In the genomic region with DNA sequence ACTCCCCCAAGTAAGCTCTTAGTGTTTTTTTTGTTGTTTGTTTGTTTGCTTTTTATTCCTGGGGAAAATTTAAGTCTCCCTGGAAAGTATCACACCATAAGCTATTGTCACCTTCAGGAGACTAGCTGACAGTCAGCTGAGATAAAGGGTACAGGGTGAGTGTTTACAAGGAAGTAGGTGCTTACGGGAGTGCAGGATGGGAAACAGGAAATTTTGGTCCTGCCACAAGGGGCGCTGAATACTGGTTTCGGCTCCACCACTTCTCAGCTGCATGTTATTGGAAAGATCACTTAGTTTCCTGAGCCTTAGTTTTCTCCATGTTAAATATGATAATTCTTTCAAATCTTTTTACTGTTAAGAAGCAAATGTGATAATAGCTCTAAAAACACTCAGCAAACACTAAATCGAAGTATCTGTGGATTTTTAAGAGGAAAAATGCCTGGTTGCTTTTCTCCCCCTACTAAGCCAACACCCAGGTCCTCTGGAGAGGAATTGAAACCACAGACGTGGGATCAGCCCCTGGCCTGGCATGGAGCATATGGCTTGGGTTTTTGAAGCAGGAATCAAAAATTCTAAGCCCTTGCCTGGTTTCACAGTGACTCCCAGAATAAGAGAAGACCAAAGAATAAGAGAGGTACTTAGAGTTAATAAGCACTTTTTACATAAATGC, we compare ENCODE assay signal across 8 cellular contexts.
A peak's percentile ranks its signal among the peaks of the same experiment; 100 is the strongest.
DNase-seq lines count a peak whose midpoint lies in the region; ATAC-seq and TF ChIP-seq lines count a peak whose summit lies in the region.

No MANE protein-coding gene starts in this region.

- 0 out of 2 replicates have a peak overlapping the region, but pooled peaks have one; percentile 8 for H3K4me2 ChIP-seq in IMR-90 (ENCODE audit: low read depth, low read length)

- H3K18ac ChIP-seq in IMR-90 (ENCODE audit: low read depth, low read length), result no peak overlapping the region

- POLR2A ChIA-PET in IMR-90 (lab: Charles Lee; ENCODE audit: unreplicated experiment) (no interaction called here), Panc1 (lab: Charles Lee) (no interaction called here)

- no peak overlapping the region for H4K8ac ChIP-seq in IMR-90 (ENCODE audit: low read depth in 2 of 2, low read length in 2 of 2)

- H2AFZ ChIP-seq in IMR-90 (replicated peaks; ENCODE audit: low read length, poor library complexity), result no peak overlapping the region

- BruUV-seq in IMR-90 (replicated peaks; lab: Mats Ljungman, UMichigan) (no TSS peak), Panc1 (replicated peaks; lab: Mats Ljungman, UMichigan) (no TSS peak)

- TF ChIP-seq RAD21 in IMR-90 (IDR thresholded peaks at IDR 0.05; ENCODE audit: low read length), result peak; percentile 49

- in situ Hi-C loops in IMR-90 (cut with MboI; ENCODE audit: low sequenced_read_pairs), result no loop called here
- in situ Hi-C loops in Panc1 (cut with HindIII; ENCODE audit: low pct_unique_long_range_greater_than_20kb, low sequenced_read_pairs), result no loop called here

- no peaks in the 10 kb centered on the region for H4K20me1 ChIP-seq in IMR-90 (ENCODE audit: insufficient read depth, low read length)

- intact Hi-C loops in IMR-90 (cut with micrococcal nuclease) (no loop called here), Panc1 (cut with micrococcal nuclease; ENCODE audit: unreplicated experiment) (no loop called here)

- no peak overlapping the region for H3K14ac ChIP-seq in IMR-90 (replicated peaks; ENCODE audit: low read depth, low read length)

- H3K27ac ChIP-seq in IMR-90 (ENCODE audit: insufficient read depth, low read length), result no peak overlapping the region
- no peak overlapping the region for H3K27ac ChIP-seq in Panc1 (ENCODE audit: low read length)

- WGBS in IMR-90 (ENCODE audit: extremely low coverage in 2 of 2, insufficient read length in 1 of 2), 2 experiments, result no CpG with 5 or more reads among the region's 5 CpGs

- peak; percentile 72 for ATAC-seq in IMR-90 (ENCODE audit: low read depth)
- peak; percentile 68; the same call in 1 of the 2 replicates for ATAC-seq in Panc1
- ATAC-seq in GM21717 (IDR thresholded peaks at IDR 0.05; ENCODE audit: unreplicated experiment), result no peak
- no peak for ATAC-seq in GM19395 (IDR thresholded peaks at IDR 0.05; ENCODE audit: unreplicated experiment)

- no peaks in the 10 kb centered on the region; the same call in 1 of the 2 replicates for H3K27me3 ChIP-seq in IMR-90 (ENCODE audit: control insufficient read depth, insufficient read depth, low read length)
- H3K27me3 ChIP-seq in Panc1 (ENCODE audit: control insufficient read depth, insufficient read depth, low read length), result no peaks in the 10 kb centered on the region

- H3K9me3 ChIP-seq in IMR-90 (ENCODE audit: control insufficient read depth, insufficient read depth, low read length), result no peaks in the 10 kb centered on the region
- H3K9me3 ChIP-seq in Panc1 (ENCODE audit: control insufficient read depth, insufficient read depth, low read depth, low read length), result no peaks in the 10 kb centered on the region

- CTCF ChIA-PET in IMR-90 (lab: Yijun Ruan, JAX), result interaction anchor here (0.5 to 1.9 kb wide), 11 partner anchors 9 to 1346 kb away, joined by 3 to 10 read pairs (median 5); a partner anchor contains a TSS
- CTCF ChIA-PET in Panc1 (lab: Charles Lee), result no interaction called here

- no peak overlapping the region for H3K9ac ChIP-seq in IMR-90 (ENCODE audit: low read depth, low read length)

- H3K79me1 ChIP-seq in IMR-90 (ENCODE audit: low read depth in 1 of 2, low read length in 2 of 2), result no peaks in the 10 kb centered on the region

- peak; percentile 3 for DNase-seq in activated T-cell treated with anti-CD3 and anti-CD28 coated beads for 48 hours (ENCODE audit: low read depth)
- DNase-seq in activated T-cell treated with anti-CD3 and anti-CD28 coated beads for 4 hours, result no peak
- peak; percentile 41 for DNase-seq in IMR-90
- no peak for DNase-seq in Panc1 (ENCODE audit: low read depth, low spot score)
- DNase-seq in cerebellar cortex (ENCODE audit: low spot score), result peak; percentile 22
- DNase-seq in left kidney (ENCODE audit: low read depth, low spot score), result peak; percentile 49

- no peak overlapping the region for H4K91ac ChIP-seq in IMR-90 (ENCODE audit: insufficient read depth, low read depth, low read length)

- no peak overlapping the region for H3K56ac ChIP-seq in IMR-90 (ENCODE audit: extremely low read depth, insufficient read depth, low read length)

- no peak overlapping the region for H2BK120ac ChIP-seq in IMR-90 (ENCODE audit: low read depth, low read length)

- no peaks in the 10 kb centered on the region for H3K9me1 ChIP-seq in IMR-90 (ENCODE audit: insufficient read depth, low read length)

- no peak overlapping the region for H3K4ac ChIP-seq in IMR-90 (ENCODE audit: low read depth, low read length)

- no peak overlapping the region for H2AK5ac ChIP-seq in IMR-90 (ENCODE audit: low read depth, low read length)

- dilution Hi-C loops in IMR-90 (cut with HindIII; ENCODE audit: low sequenced_read_pairs, unreplicated experiment), result no loop called here

- H3K4me1 ChIP-seq in IMR-90 (ENCODE audit: control insufficient read depth, insufficient read depth, low read length), result peaks cover 2% of the 10 kb centered on the region; the same call in 1 of the 2 replicates
- no peaks in the 10 kb centered on the region for H3K4me1 ChIP-seq in Panc1 (ENCODE audit: control insufficient read depth, insufficient read depth, low read length)

- no peak overlapping the region for H3K23ac ChIP-seq in IMR-90 (ENCODE audit: low read depth, low read length)

- H3K36me3 ChIP-seq in IMR-90 (ENCODE audit: control insufficient read depth, insufficient read depth, low read length) (no peaks in the 10 kb centered on the region), Panc1 (ENCODE audit: control insufficient read depth, insufficient read depth, low read length) (no peaks in the 10 kb centered on the region)

- TF ChIP-seq CTCF in IMR-90 (conservative IDR thresholded peaks at IDR 0.05; ENCODE audit: low read depth, low read length) (peak; percentile 47), Panc1 (IDR thresholded peaks at IDR 0.05) (peak; percentile 73)

- no peak overlapping the region for H2BK15ac ChIP-seq in IMR-90 (ENCODE audit: low read depth, low read length)

- H2BK20ac ChIP-seq in IMR-90 (ENCODE audit: low read depth, low read length), result no peak overlapping the region

- H2BK5ac ChIP-seq in IMR-90 (ENCODE audit: low read depth, low read length, poor library complexity, severe bottlenecking), result no peak overlapping the region

- H2AK9ac ChIP-seq in IMR-90 (replicated peaks; ENCODE audit: low read depth, low read length, poor library complexity), result no peak overlapping the region

- no peak for TF ChIP-seq POLR2A in IMR-90 (IDR thresholded peaks at IDR 0.05; ENCODE audit: low read depth, low read length)

- no peak overlapping the region for H3K4me3 ChIP-seq in IMR-90 (ENCODE audit: insufficient read depth, low read depth, low read length)
- no peak overlapping the region for H3K4me3 ChIP-seq in Panc1 (ENCODE audit: low read depth in 2 of 2, low read length in 2 of 2)

- H4K5ac ChIP-seq in IMR-90 (ENCODE audit: low read depth, low read length), result no peak overlapping the region

TF ChIP-seq in IMR-90, 13 proteins besides CTCF, POLR2A, EP300 and RAD21:
- TF ChIP-seq MXI1 (IDR thresholded peaks at IDR 0.05; ENCODE audit: borderline replicate concordance, low read depth, low read length), result no peak
- TF ChIP-seq SMC3 (IDR thresholded peaks at IDR 0.05; ENCODE audit: low read depth, low read length), result peak; percentile 16; the same call in 1 of the 2 replicates

Comparison
In these comparisons a context has a peak if more than half of its experiments do, and no peak if none do; other contexts are left out.
1. DNase-seq: peak in activated T-cell treated with anti-CD3 and anti-CD28 coated beads for 48 hours (single experiment), IMR-90 (single experiment), cerebellar cortex (single experiment) and left kidney (single experiment); none in activated T-cell treated with anti-CD3 and anti-CD28 coated beads for 4 hours (single experiment) and Panc1 (single experiment).
2. ATAC-seq: peak in IMR-90 (single experiment) and Panc1 (single experiment); none in GM21717 (single experiment) and GM19395 (single experiment).